Comparison of ENCODE assay signal across 8 cellular contexts in the genomic region with DNA sequence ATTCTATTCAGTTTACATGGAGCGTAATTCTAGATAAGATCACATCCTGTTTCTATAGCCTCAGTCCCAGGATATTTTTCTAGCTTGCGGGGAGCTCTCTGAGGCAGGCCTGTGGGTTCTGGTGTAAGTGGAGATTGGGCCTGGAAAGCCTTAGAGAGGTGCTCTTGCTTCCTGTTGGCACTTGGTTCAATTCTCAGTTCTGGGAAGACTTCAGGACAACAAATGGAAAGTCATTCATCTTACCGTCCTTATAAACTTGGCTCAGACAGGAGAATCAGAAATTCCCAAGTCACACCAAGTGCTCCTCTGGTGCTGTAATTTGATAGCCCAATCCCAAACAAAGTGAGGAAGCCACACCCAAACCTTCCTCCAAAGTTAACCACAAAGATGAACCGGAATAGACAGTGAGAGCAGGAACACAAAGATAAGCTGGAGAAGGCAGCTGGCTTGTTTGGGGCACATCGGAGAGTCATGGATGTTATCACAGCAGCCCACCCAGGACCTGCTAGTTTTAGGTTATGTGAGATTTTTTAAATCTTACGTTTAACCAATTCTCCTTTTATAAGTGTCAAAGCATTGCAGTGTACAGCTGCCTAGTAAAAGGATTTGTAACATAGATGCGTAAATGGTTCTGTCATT.
DNase-seq lines count a peak whose midpoint lies in the region; ATAC-seq and TF ChIP-seq lines count a peak whose summit lies in the region.

No MANE protein-coding gene starts in this region.

- DNase-seq in H4 (ENCODE audit: low spot score), result peak; percentile 71
- DNase-seq in OCI-M1 (lab: John Stamatoyannopoulos, UW), result peak; percentile 66
- DNase-seq in esophagus muscularis mucosa (ENCODE audit: extremely low spot score), result no peak
- no peak for DNase-seq in psoas muscle
- DNase-seq in stimulated activated effector memory CD8-positive, alpha-beta T cell treated with anti-CD3 and anti-CD28 coated beads, Interleukin-12 subunit alpha, Interleukin-12 subunit beta, amount 100 ng/mL, for 72 hours (ENCODE audit: low spot score in 2 of 2), result no peak
- no peak for DNase-seq in activated CD4-positive, alpha-beta T cell treated with anti-CD3 and anti-CD28 coated beads, Interleukin-2, amount 10 ng/mL, durations not matched to agents 7 days and 5 days
- no peak for DNase-seq in AML-193 (lab: John Stamatoyannopoulos, UW)

- peaks cover 39 to 50% (median 46%) of the 10 kb centered on the region in 4 donors for H3K4me1 ChIP-seq in esophagus muscularis mucosa
- no peaks in the 10 kb centered on the region for H3K4me1 ChIP-seq in psoas muscle

- POLR2A ChIA-PET in activated CD4-positive, alpha-beta T cell treated with anti-CD3 and anti-CD28 coated beads, Interleukin-2, amount 10 ng/mL, durations not matched to agents 7 days and 5 days (lab: Charles Lee), result no interaction called here

- TF ChIP-seq CTCF in esophagus muscularis mucosa (IDR thresholded peaks at IDR 0.05), result no peak
- no peak for TF ChIP-seq CTCF in psoas muscle (IDR thresholded peaks at IDR 0.05)

- no peaks in the 10 kb centered on the region for H3K36me3 Mint-ChIP-seq in stimulated activated effector memory CD8-positive, alpha-beta T cell treated with anti-CD3 and anti-CD28 coated beads, Interleukin-12 subunit alpha, Interleukin-12 subunit beta, amount 100 ng/mL, for 72 hours
- H3K36me3 Mint-ChIP-seq in activated CD4-positive, alpha-beta T cell treated with anti-CD3 and anti-CD28 coated beads, Interleukin-2, amount 10 ng/mL, durations not matched to agents 7 days and 5 days (ENCODE audit: low read depth), result no peaks in the 10 kb centered on the region

- H3K27me3 Mint-ChIP-seq in activated CD4-positive, alpha-beta T cell treated with anti-CD3 and anti-CD28 coated beads, Interleukin-2, amount 10 ng/mL, durations not matched to agents 7 days and 5 days, result peaks cover 7% of the 10 kb centered on the region

- CTCF ChIA-PET in activated CD4-positive, alpha-beta T cell treated with anti-CD3 and anti-CD28 coated beads, Interleukin-2, amount 10 ng/mL, durations not matched to agents 7 days and 5 days (lab: Charles Lee), result interaction anchor here (1.5 kb wide), 1 partner anchor 82 kb away, joined by 3 read pairs; no protein-coding TSS in a partner anchor

- no peak overlapping the region for H3K27ac Mint-ChIP-seq in stimulated activated effector memory CD8-positive, alpha-beta T cell treated with anti-CD3 and anti-CD28 coated beads, Interleukin-12 subunit alpha, Interleukin-12 subunit beta, amount 100 ng/mL, for 72 hours
- H3K27ac Mint-ChIP-seq in activated CD4-positive, alpha-beta T cell treated with anti-CD3 and anti-CD28 coated beads, Interleukin-2, amount 10 ng/mL, durations not matched to agents 7 days and 5 days, result no peak overlapping the region

- no peak for TF ChIP-seq EP300 in esophagus muscularis mucosa (IDR thresholded peaks at IDR 0.05)

- intact Hi-C loops in esophagus muscularis mucosa (cut with DNase I), result loop anchor here (2.0 kb wide), 1 partner anchor 67 kb away; no protein-coding TSS in a partner anchor
- intact Hi-C loops in psoas muscle (cut with DNase I), result loop anchor here (1.0 to 5.0 kb wide), 2 partner anchors 67 to 69 kb away; no protein-coding TSS in a partner anchor

- H3K9me3 ChIP-seq in esophagus muscularis mucosa, result no peaks in the 10 kb centered on the region
- no peaks in the 10 kb centered on the region for H3K9me3 ChIP-seq in psoas muscle

- no peaks in the 10 kb centered on the region for H3K27me3 ChIP-seq in esophagus muscularis mucosa
- H3K27me3 ChIP-seq in psoas muscle (ENCODE audit: insufficient read depth in 3 of 3, low read length in 2 of 3), result no peaks in the 10 kb centered on the region

- 22% methylated on average over 7 of the region's 7 CpGs for WGBS in esophagus muscularis mucosa
- WGBS in psoas muscle, 3 donors, result 23 to 35% (median 25%) methylated on average over 7 of the region's 7 CpGs

- ATAC-seq in psoas muscle, result peak; percentile 45 to 67 (median 64)
- no peak for ATAC-seq in stimulated activated effector memory CD8-positive, alpha-beta T cell treated with anti-CD3 and anti-CD28 coated beads, Interleukin-12 subunit alpha, Interleukin-12 subunit beta, amount 100 ng/mL, for 72 hours
- no peak for ATAC-seq in HG02798 (IDR thresholded peaks at IDR 0.05; ENCODE audit: poor library complexity, unreplicated experiment)

- no peak for TF ChIP-seq POLR2A in esophagus muscularis mucosa (IDR thresholded peaks at IDR 0.05; ENCODE audit: low read depth)

- H3K4me3 Mint-ChIP-seq in stimulated activated effector memory CD8-positive, alpha-beta T cell treated with anti-CD3 and anti-CD28 coated beads, Interleukin-12 subunit alpha, Interleukin-12 subunit beta, amount 100 ng/mL, for 72 hours, result no peak overlapping the region
- H3K4me3 Mint-ChIP-seq in activated CD4-positive, alpha-beta T cell treated with anti-CD3 and anti-CD28 coated beads, Interleukin-2, amount 10 ng/mL, durations not matched to agents 7 days and 5 days, result no peak overlapping the region

- H3K9me3 Mint-ChIP-seq in stimulated activated effector memory CD8-positive, alpha-beta T cell treated with anti-CD3 and anti-CD28 coated beads, Interleukin-12 subunit alpha, Interleukin-12 subunit beta, amount 100 ng/mL, for 72 hours, result no peaks in the 10 kb centered on the region
- no peaks in the 10 kb centered on the region for H3K9me3 Mint-ChIP-seq in activated CD4-positive, alpha-beta T cell treated with anti-CD3 and anti-CD28 coated beads, Interleukin-2, amount 10 ng/mL, durations not matched to agents 7 days and 5 days

- no peaks in the 10 kb centered on the region for H3K4me1 Mint-ChIP-seq in stimulated activated effector memory CD8-positive, alpha-beta T cell treated with anti-CD3 and anti-CD28 coated beads, Interleukin-12 subunit alpha, Interleukin-12 subunit beta, amount 100 ng/mL, for 72 hours
- peaks cover 9% of the 10 kb centered on the region for H3K4me1 Mint-ChIP-seq in activated CD4-positive, alpha-beta T cell treated with anti-CD3 and anti-CD28 coated beads, Interleukin-2, amount 10 ng/mL, durations not matched to agents 7 days and 5 days

- peak overlapping the region; percentile 45 to 71 (median 64) for H3K27ac ChIP-seq in esophagus muscularis mucosa (replicated peaks in 1 of 4)
- peak overlapping the region; percentile 42 for H3K27ac ChIP-seq in psoas muscle

- H3K36me3 ChIP-seq in esophagus muscularis mucosa (no peaks in the 10 kb centered on the region), psoas muscle (ENCODE audit: insufficient read depth in 1 of 2, low read depth in 1 of 2) (no peaks in the 10 kb centered on the region)

- peak overlapping the region; percentile 31 to 46 (median 36) for H3K4me3 ChIP-seq in esophagus muscularis mucosa
- peak overlapping the region; percentile 33 for H3K4me3 ChIP-seq in psoas muscle

Comparison
In these comparisons a context has a peak if more than half of its experiments do, and no peak if none do; other contexts are left out.
1. DNase-seq: peak in H4 (single experiment) and OCI-M1 (single experiment); none in esophagus muscularis mucosa (single experiment), psoas muscle (0 of 2), stimulated activated effector memory CD8-positive, alpha-beta T cell treated with anti-CD3 and anti-CD28 coated beads, Interleukin-12 subunit alpha, Interleukin-12 subunit beta, amount 100 ng/mL, for 72 hours (0 of 2), activated CD4-positive, alpha-beta T cell treated with anti-CD3 and anti-CD28 coated beads, Interleukin-2, amount 10 ng/mL, durations not matched to agents 7 days and 5 days (single experiment) and AML-193 (0 of 2).
2. ATAC-seq: peak in psoas muscle (4 of 4); none in stimulated activated effector memory CD8-positive, alpha-beta T cell treated with anti-CD3 and anti-CD28 coated beads, Interleukin-12 subunit alpha, Interleukin-12 subunit beta, amount 100 ng/mL, for 72 hours (single experiment) and HG02798 (single experiment).